ENCODE assay signal across 1 cellular context in the genomic region with DNA sequence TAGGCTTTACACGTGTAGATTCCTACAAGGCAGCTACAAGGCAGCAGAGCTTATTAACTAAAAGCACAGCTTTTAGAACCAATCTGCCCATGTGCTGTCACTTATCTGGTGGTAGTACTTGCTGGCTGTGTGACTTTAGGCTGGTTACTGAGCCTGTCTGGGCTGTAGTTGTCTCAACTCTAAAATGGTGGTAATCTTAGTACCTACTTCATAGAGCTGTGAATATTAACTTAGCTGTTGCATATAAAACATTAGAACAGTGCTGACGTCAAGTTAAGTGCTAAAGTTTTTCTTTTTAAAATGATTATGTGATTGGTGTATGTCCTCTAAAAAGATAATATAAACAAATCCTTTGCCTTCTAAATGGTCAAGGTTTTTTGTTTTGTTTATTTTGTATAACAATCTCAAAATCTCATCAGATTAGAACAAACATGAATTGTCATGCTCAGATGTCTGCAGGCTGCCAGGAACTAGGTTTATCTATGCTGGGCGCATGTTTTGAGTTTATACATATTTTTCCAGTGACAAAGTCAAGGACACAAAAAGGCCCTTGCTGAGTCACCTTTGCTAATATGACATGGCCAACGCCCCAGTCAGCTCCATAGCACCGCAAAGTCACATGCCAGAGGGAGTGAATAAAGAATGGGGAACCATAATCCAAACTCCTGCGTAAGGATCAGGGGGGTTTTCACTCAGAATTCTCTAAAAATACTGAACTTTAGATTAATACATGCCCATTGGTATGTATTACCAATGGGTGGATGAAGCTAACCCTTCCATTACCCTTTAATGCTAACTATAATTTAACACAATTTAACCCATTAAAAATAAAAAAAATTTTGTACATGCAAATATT.
A peak's percentile ranks its signal among the peaks of the same experiment; 100 is the strongest.
TF ChIP-seq lines count a peak whose summit lies in the region.

No MANE protein-coding gene starts in this region.

TF ChIP-seq in HepG2, 621 proteins besides CTCF, POLR2A, EP300 and RAD21 (continued from another document and continues in another):
- TF ChIP-seq, protein P1, sequence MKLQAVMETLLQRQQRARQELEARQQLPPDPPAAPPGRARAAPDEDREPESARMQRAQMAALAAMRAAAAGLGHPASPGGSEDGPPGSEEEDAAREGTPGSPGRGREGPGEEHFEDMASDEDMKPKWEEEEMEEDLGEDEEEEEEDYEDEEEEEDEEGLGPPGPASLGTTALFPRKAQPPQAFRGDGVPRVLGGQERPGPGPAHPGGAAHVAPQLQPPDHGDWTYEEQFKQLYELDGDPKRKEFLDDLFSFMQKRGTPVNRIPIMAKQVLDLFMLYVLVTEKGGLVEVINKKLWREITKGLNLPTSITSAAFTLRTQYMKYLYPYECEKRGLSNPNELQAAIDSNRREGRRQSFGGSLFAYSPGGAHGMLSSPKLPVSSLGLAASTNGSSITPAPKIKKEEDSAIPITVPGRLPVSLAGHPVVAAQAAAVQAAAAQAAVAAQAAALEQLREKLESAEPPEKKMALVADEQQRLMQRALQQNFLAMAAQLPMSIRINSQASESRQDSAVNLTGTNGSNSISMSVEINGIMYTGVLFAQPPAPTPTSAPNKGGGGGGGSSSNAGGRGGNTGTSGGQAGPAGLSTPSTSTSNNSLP (IDR thresholded peaks at IDR 0.05; ENCODE audit: low read depth, low read length) = peak; percentile 49; the same call in 1 of the 2 replicates
- TF ChIP-seq, protein P2, sequence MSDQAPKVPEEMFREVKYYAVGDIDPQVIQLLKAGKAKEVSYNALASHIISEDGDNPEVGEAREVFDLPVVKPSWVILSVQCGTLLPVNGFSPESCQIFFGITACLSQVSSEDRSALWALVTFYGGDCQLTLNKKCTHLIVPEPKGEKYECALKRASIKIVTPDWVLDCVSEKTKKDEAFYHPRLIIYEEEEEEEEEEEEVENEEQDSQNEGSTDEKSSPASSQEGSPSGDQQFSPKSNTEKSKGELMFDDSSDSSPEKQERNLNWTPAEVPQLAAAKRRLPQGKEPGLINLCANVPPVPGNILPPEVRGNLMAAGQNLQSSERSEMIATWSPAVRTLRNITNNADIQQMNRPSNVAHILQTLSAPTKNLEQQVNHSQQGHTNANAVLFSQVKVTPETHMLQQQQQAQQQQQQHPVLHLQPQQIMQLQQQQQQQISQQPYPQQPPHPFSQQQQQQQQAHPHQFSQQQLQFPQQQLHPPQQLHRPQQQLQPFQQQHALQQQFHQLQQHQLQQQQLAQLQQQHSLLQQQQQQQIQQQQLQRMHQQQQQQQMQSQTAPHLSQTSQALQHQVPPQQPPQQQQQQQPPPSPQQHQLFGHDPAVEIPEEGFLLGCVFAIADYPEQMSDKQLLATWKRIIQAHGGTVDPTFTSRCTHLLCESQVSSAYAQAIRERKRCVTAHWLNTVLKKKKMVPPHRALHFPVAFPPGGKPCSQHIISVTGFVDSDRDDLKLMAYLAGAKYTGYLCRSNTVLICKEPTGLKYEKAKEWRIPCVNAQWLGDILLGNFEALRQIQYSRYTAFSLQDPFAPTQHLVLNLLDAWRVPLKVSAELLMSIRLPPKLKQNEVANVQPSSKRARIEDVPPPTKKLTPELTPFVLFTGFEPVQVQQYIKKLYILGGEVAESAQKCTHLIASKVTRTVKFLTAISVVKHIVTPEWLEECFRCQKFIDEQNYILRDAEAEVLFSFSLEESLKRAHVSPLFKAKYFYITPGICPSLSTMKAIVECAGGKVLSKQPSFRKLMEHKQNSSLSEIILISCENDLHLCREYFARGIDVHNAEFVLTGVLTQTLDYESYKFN (CRISPR knock-in tag; conservative IDR thresholded peaks at IDR 0.05) = peak; percentile 61
- TF ChIP-seq KDM2A (CRISPR knock-in tag; IDR thresholded peaks at IDR 0.05; ENCODE audit: borderline replicate concordance, low read depth) (no peak), ZNF570 (CRISPR knock-in tag; IDR thresholded peaks at IDR 0.05; ENCODE audit: borderline replicate concordance) (no peak), NCOR1 (IDR thresholded peaks at IDR 0.05; ENCODE audit: borderline replicate concordance, low read length) (no peak), MTA3 (CRISPR knock-in tag; IDR thresholded peaks at IDR 0.05) (no peak), ZNF274 (CRISPR knock-in tag; IDR thresholded peaks at IDR 0.05) (no peak), SSRP1 (CRISPR knock-in tag; IDR thresholded peaks at IDR 0.05) (no peak), MAF1 (CRISPR knock-in tag; IDR thresholded peaks at IDR 0.05; ENCODE audit: borderline replicate concordance) (no peak), IRF2 (CRISPR knock-in tag; IDR thresholded peaks at IDR 0.05) (peak; percentile 35; the same call in 1 of the 2 replicates), ZNF484 (CRISPR knock-in tag; IDR thresholded peaks at IDR 0.05; ENCODE audit: borderline replicate concordance, low read depth) (no peak), SAP130 (CRISPR knock-in tag; IDR thresholded peaks at IDR 0.05; ENCODE audit: low read depth) (peak; percentile 81), ZNF768 (CRISPR knock-in tag; IDR thresholded peaks at IDR 0.05) (peak; percentile 92; the same call in 1 of the 2 replicates), ARID2 (CRISPR knock-in tag; IDR thresholded peaks at IDR 0.05; ENCODE audit: borderline replicate concordance) (no peak), POLR2AphosphoS5 (IDR thresholded peaks at IDR 0.05; ENCODE audit: low read depth, low read length) (no peak), FOXP1 (IDR thresholded peaks at IDR 0.05) (no peak), FOXP1 (CRISPR knock-in tag; IDR thresholded peaks at IDR 0.05) (peak; percentile 57), ZNF713 (CRISPR knock-in tag; IDR thresholded peaks at IDR 0.05) (no peak), KMT2B (CRISPR knock-in tag; IDR thresholded peaks at IDR 0.05) (no peak), GATAD2A (CRISPR knock-in tag; IDR thresholded peaks at IDR 0.05) (peak; percentile 73), ZNF619 (CRISPR knock-in tag; IDR thresholded peaks at IDR 0.05) (no peak), IKZF4 (CRISPR knock-in tag; IDR thresholded peaks at IDR 0.05; ENCODE audit: borderline replicate concordance, low read depth, not compliant biosample characterization) (no peak), NR2F1 (CRISPR knock-in tag; IDR thresholded peaks at IDR 0.05) (no peak), AHR (CRISPR knock-in tag; IDR thresholded peaks at IDR 0.05) (no peak), HMG20B (CRISPR knock-in tag; conservative IDR thresholded peaks at IDR 0.05) (0 out of 2 replicates have a peak, but pooled peaks have one; percentile 25), NBN (conservative IDR thresholded peaks at IDR 0.05) (no peak), MXI1 (IDR thresholded peaks at IDR 0.05; ENCODE audit: borderline replicate concordance, low read depth, low read length) (peak; percentile 27; the same call in 1 of the 3 replicates), MED13 (CRISPR knock-in tag; IDR thresholded peaks at IDR 0.05) (no peak), KAT8 (CRISPR knock-in tag; IDR thresholded peaks at IDR 0.05) (peak; percentile 53; the same call in 1 of the 2 replicates), SALL1 (CRISPR knock-in tag; IDR thresholded peaks at IDR 0.05) (peak; percentile 91), HOXD1 (CRISPR knock-in tag; IDR thresholded peaks at IDR 0.05) (no peak), RCOR2 (CRISPR knock-in tag; IDR thresholded peaks at IDR 0.05) (peak; percentile 80), TBX2 (CRISPR knock-in tag; IDR thresholded peaks at IDR 0.05; ENCODE audit: borderline replicate concordance) (peak; percentile 32; the same call in 1 of the 2 replicates), RFX3 (CRISPR knock-in tag; IDR thresholded peaks at IDR 0.05) (no peak), TEAD3 (CRISPR knock-in tag; optimal IDR thresholded peaks at IDR 0.05; ENCODE audit: borderline replicate concordance) (peak; percentile 67), BHLHE40 (IDR thresholded peaks at IDR 0.05; ENCODE audit: low read length) (peak; percentile 74), PHF8 (CRISPR knock-in tag; IDR thresholded peaks at IDR 0.05) (no peak), ZSCAN9 (CRISPR knock-in tag; IDR thresholded peaks at IDR 0.05; ENCODE audit: borderline replicate concordance) (no peak), ZNF12 (CRISPR knock-in tag; IDR thresholded peaks at IDR 0.05) (peak; percentile 44; the same call in 1 of the 2 replicates)
- TF ChIP-seq, protein P3, sequence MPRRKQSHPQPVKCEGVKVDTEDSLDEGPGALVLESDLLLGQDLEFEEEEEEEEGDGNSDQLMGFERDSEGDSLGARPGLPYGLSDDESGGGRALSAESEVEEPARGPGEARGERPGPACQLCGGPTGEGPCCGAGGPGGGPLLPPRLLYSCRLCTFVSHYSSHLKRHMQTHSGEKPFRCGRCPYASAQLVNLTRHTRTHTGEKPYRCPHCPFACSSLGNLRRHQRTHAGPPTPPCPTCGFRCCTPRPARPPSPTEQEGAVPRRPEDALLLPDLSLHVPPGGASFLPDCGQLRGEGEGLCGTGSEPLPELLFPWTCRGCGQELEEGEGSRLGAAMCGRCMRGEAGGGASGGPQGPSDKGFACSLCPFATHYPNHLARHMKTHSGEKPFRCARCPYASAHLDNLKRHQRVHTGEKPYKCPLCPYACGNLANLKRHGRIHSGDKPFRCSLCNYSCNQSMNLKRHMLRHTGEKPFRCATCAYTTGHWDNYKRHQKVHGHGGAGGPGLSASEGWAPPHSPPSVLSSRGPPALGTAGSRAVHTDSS (CRISPR knock-in tag; conservative IDR thresholded peaks at IDR 0.05) = no peak
- TF ChIP-seq, protein P4, sequence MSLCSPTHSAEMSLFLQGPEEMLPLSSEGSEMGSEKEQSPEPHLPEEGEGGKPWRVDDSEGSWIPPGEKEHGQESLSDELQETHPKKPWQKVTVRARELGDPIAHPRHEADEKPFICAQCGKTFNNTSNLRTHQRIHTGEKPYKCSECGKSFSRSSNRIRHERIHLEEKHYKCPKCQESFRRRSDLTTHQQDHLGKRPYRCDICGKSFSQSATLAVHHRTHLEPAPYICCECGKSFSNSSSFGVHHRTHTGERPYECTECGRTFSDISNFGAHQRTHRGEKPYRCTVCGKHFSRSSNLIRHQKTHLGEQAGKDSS (CRISPR knock-in tag; IDR thresholded peaks at IDR 0.05; ENCODE audit: borderline replicate concordance, low read depth) = no peak
- TF ChIP-seq, protein P5, sequence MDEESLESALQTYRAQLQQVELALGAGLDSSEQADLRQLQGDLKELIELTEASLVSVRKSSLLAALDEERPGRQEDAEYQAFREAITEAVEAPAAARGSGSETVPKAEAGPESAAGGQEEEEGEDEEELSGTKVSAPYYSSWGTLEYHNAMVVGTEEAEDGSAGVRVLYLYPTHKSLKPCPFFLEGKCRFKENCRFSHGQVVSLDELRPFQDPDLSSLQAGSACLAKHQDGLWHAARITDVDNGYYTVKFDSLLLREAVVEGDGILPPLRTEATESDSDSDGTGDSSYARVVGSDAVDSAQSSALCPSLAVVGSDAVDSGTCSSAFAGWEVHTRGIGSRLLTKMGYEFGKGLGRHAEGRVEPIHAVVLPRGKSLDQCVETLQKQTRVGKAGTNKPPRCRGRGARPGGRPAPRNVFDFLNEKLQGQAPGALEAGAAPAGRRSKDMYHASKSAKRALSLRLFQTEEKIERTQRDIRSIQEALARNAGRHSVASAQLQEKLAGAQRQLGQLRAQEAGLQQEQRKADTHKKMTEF (CRISPR knock-in tag; IDR thresholded peaks at IDR 0.05) = 0 out of 2 replicates have a peak, but pooled peaks have one; percentile 46
- TF ChIP-seq, protein P6, sequence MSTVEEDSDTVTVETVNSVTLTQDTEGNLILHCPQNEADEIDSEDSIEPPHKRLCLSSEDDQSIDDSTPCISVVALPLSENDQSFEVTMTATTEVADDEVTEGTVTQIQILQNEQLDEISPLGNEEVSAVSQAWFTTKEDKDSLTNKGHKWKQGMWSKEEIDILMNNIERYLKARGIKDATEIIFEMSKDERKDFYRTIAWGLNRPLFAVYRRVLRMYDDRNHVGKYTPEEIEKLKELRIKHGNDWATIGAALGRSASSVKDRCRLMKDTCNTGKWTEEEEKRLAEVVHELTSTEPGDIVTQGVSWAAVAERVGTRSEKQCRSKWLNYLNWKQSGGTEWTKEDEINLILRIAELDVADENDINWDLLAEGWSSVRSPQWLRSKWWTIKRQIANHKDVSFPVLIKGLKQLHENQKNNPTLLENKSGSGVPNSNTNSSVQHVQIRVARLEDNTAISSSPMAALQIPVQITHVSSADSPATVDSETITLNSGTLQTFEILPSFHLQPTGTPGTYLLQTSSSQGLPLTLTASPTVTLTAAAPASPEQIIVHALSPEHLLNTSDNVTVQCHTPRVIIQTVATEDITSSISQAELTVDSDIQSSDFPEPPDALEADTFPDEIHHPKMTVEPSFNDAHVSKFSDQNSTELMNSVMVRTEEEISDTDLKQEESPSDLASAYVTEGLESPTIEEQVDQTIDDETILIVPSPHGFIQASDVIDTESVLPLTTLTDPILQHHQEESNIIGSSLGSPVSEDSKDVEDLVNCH (CRISPR knock-in tag; IDR thresholded peaks at IDR 0.05) = no peak
- TF ChIP-seq, protein P7, sequence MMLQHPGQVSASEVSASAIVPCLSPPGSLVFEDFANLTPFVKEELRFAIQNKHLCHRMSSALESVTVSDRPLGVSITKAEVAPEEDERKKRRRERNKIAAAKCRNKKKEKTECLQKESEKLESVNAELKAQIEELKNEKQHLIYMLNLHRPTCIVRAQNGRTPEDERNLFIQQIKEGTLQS (CRISPR knock-in tag; IDR thresholded peaks at IDR 0.05) = peak; percentile 79
- TF ChIP-seq, protein P8, sequence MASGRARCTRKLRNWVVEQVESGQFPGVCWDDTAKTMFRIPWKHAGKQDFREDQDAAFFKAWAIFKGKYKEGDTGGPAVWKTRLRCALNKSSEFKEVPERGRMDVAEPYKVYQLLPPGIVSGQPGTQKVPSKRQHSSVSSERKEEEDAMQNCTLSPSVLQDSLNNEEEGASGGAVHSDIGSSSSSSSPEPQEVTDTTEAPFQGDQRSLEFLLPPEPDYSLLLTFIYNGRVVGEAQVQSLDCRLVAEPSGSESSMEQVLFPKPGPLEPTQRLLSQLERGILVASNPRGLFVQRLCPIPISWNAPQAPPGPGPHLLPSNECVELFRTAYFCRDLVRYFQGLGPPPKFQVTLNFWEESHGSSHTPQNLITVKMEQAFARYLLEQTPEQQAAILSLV (CRISPR knock-in tag; IDR thresholded peaks at IDR 0.05; ENCODE audit: borderline replicate concordance) = no peak
- TF ChIP-seq, protein P9, sequence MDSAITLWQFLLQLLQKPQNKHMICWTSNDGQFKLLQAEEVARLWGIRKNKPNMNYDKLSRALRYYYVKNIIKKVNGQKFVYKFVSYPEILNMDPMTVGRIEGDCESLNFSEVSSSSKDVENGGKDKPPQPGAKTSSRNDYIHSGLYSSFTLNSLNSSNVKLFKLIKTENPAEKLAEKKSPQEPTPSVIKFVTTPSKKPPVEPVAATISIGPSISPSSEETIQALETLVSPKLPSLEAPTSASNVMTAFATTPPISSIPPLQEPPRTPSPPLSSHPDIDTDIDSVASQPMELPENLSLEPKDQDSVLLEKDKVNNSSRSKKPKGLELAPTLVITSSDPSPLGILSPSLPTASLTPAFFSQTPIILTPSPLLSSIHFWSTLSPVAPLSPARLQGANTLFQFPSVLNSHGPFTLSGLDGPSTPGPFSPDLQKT (CRISPR knock-in tag; IDR thresholded peaks at IDR 0.05; ENCODE audit: borderline replicate concordance) = no peak
- TF ChIP-seq, protein P10, sequence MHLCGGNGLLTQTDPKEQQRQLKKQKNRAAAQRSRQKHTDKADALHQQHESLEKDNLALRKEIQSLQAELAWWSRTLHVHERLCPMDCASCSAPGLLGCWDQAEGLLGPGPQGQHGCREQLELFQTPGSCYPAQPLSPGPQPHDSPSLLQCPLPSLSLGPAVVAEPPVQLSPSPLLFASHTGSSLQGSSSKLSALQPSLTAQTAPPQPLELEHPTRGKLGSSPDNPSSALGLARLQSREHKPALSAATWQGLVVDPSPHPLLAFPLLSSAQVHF (CRISPR knock-in tag; IDR thresholded peaks at IDR 0.05) = no peak
